8 cellular contexts compared by ENCODE assay signal in the genomic region with DNA sequence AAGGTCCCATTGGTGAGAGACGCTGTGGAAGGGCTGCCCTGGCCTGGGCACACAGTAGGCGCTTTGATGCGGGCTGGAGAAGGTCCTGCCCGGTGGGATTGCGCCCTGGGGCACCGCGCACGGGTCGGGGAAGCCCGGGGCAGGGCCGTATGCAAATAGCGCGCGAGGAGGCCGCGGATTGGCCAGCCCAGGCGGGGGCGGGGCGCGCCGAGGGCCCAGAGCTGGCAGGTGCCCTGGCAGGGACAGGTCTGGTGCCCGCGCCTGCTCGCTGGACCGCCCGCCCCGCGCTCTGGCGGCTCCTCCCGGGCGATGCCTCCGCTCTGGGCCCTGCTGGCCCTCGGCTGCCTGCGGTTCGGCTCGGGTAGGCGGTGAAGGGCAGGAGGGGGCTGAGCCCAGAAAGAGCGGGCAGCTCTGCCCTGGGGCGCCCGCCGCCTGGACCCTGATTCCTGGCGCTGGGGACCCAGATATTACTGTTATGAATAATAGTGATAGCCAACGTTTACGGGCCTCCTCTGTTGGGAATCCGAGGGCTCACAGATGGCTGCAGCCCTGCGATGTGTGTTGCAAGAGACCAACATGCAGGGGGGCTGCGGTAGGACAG. TPM values are rescaled to one million over a fixed set of nuclear protein-coding genes. Genes with fewer than 3 reads are reported as not detected.
DNase-seq lines count a peak whose midpoint lies in the region; TF ChIP-seq lines count a peak whose summit lies in the region.

A gene (plus strand): TSS at position 245 of the 601 bp plus-strand sequence. CDS start 65 bp downstream, at position 310.

- WGBS in lower leg skin, 2 donors, result 23 to 39% methylated on average over 11 to 29 of the region's 47 CpGs

- no peaks in the 10 kb centered on the region for H3K9me3 Mint-ChIP-seq in activated T-helper 1 cell treated with anti-CD3 and anti-CD28 coated beads, Interleukin-12 subunit alpha, Interleukin-12 subunit beta, Interleukin-2, Interleukin-4 antibody, amounts not matched to agents 30 ng/mL and 10 ng/mL and 1 ng/mL, durations not matched to agents 14 hours and 24 hours and 36 hours

- no peak for TF ChIP-seq CTCF in lower leg skin (IDR thresholded peaks at IDR 0.05)

- H3K27me3 Mint-ChIP-seq in activated T-helper 1 cell treated with anti-CD3 and anti-CD28 coated beads, Interleukin-12 subunit alpha, Interleukin-12 subunit beta, Interleukin-2, Interleukin-4 antibody, amounts not matched to agents 30 ng/mL and 10 ng/mL and 1 ng/mL, durations not matched to agents 14 hours and 24 hours and 36 hours (ENCODE audit: insufficient read depth), result peaks cover 26% of the 10 kb centered on the region

- no peaks in the 10 kb centered on the region for H3K36me3 Mint-ChIP-seq in activated T-helper 1 cell treated with anti-CD3 and anti-CD28 coated beads, Interleukin-12 subunit alpha, Interleukin-12 subunit beta, Interleukin-2, Interleukin-4 antibody, amounts not matched to agents 30 ng/mL and 10 ng/mL and 1 ng/mL, durations not matched to agents 14 hours and 24 hours and 36 hours (ENCODE audit: low read depth)

- DNase-seq in D341Med (ENCODE audit: low spot score) (peak; percentile 68), NCI-H510A (lab: John Stamatoyannopoulos, UW) (peak; percentile 55), head of caudate nucleus (peak in 34 of 42 donors; percentile 27 to 75 (median 50)), posterior cingulate gyrus (peak in 7 of 10 donors; percentile 34 to 92 (median 57)), lower leg skin (ENCODE audit: low spot score in 2 of 2) (no peak), SK-N-DZ (ENCODE audit: low spot score) (no peak), Ammon's horn (ENCODE audit: low spot score) (no peak)
- peak; percentile 51 for DNase-seq in activated T-helper 1 cell treated with anti-CD3 and anti-CD28 coated beads, Interleukin-12 subunit alpha, Interleukin-12 subunit beta, Interleukin-2, Interleukin-4 antibody, amounts not matched to agents 30 ng/mL and 10 ng/mL and 1 ng/mL, durations not matched to agents 14 hours and 24 hours and 36 hours (ENCODE audit: low spot score)

- TF ChIP-seq POLR2A in lower leg skin (IDR thresholded peaks at IDR 0.05), result no peak

- no peak within 1 kb of the TSS for H3K4me3 ChIP-seq in lower leg skin (ENCODE audit: low read depth, poor library complexity, severe bottlenecking)

- peaks cover 5% of the 10 kb centered on the region for H3K4me1 Mint-ChIP-seq in activated T-helper 1 cell treated with anti-CD3 and anti-CD28 coated beads, Interleukin-12 subunit alpha, Interleukin-12 subunit beta, Interleukin-2, Interleukin-4 antibody, amounts not matched to agents 30 ng/mL and 10 ng/mL and 1 ng/mL, durations not matched to agents 14 hours and 24 hours and 36 hours (ENCODE audit: low read depth)

- no peak within 1 kb of the TSS for H3K4me3 Mint-ChIP-seq in activated T-helper 1 cell treated with anti-CD3 and anti-CD28 coated beads, Interleukin-12 subunit alpha, Interleukin-12 subunit beta, Interleukin-2, Interleukin-4 antibody, amounts not matched to agents 30 ng/mL and 10 ng/mL and 1 ng/mL, durations not matched to agents 14 hours and 24 hours and 36 hours

- intact Hi-C loops in activated T-helper 1 cell treated with anti-CD3 and anti-CD28 coated beads, Interleukin-12 subunit alpha, Interleukin-12 subunit beta, Interleukin-2, Interleukin-4 antibody, amounts not matched to agents 30 ng/mL and 10 ng/mL and 1 ng/mL, durations not matched to agents 14 hours and 24 hours and 36 hours (cut with micrococcal nuclease), result no loop called here
- intact Hi-C loops in head of caudate nucleus (cut with DNase I), result no loop called here
- intact Hi-C loops in posterior cingulate gyrus (cut with DNase I), result no loop called here
- intact Hi-C loops in lower leg skin (cut with DNase I; ENCODE audit: low total_unique reads), result no loop called here

- no peak within 1 kb of the TSS for H3K27ac Mint-ChIP-seq in activated T-helper 1 cell treated with anti-CD3 and anti-CD28 coated beads, Interleukin-12 subunit alpha, Interleukin-12 subunit beta, Interleukin-2, Interleukin-4 antibody, amounts not matched to agents 30 ng/mL and 10 ng/mL and 1 ng/mL, durations not matched to agents 14 hours and 24 hours and 36 hours

RNA-seq across cellular contexts. Expression of the gene that starts here (rescaled TPM):
- not detected in 2 replicates for total RNA-seq in activated T-helper 1 cell treated with anti-CD3 and anti-CD28 coated beads, Interleukin-12 subunit alpha, Interleukin-12 subunit beta, Interleukin-2, Interleukin-4 antibody, amounts not matched to agents 30 ng/mL and 10 ng/mL and 1 ng/mL, durations not matched to agents 14 hours and 24 hours and 36 hours
- under 1 TPM in 1 of 4 donors, not detected in 3; 0.49 TPM for total RNA-seq in lower leg skin
- polyA plus RNA-seq in SK-N-DZ (2014; cell fraction: cytosol; rRNA removed), result not detected in 2 replicates
- polyA plus RNA-seq in SK-N-DZ (2014; cell fraction: nucleus; rRNA removed), result not detected in 2 replicates

Comparison
In these comparisons a context has a peak if more than half of its experiments do, and no peak if none do; other contexts are left out.
1. Peak in DNase-seq in activated T-helper 1 cell treated with anti-CD3 and anti-CD28 coated beads, Interleukin-12 subunit alpha, Interleukin-12 subunit beta, Interleukin-2, Interleukin-4 antibody, amounts not matched to agents 30 ng/mL and 10 ng/mL and 1 ng/mL, durations not matched to agents 14 hours and 24 hours and 36 hours; RNA of the gene not detected or under 1 TPM.
2. DNase-seq: peak in D341Med (single experiment), NCI-H510A (single experiment), head of caudate nucleus (34 of 42) and posterior cingulate gyrus (7 of 10); none in lower leg skin (0 of 2), SK-N-DZ (single experiment) and Ammon's horn (single experiment).